Comparison of ENCODE assay signal across 10 cellular contexts in the genomic region with DNA sequence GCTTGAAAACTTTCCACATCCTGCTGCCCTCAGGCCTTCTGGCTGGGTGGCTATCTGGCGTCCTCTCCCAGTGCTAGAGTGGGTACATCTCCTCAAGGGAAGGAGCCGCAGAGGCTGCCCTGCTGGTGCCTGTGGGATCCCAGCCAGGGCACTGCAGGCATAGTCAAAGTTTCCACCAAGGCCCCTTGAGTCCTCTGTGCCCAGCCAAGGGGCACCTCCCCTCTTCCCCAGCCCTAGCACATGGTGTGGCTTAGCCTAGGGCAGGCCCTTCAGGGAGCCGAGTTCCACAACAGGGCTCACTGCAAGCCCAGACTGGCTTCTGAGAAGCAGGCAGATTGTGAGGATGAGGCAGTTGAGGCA.
DNase-seq lines count a peak whose midpoint lies in the region; ATAC-seq and TF ChIP-seq lines count a peak whose summit lies in the region.
"Had no signal": no experiment of that assay in that cellular context is flagged by ENCODE, and none has a peak within 500 bp of the region (broad histone marks: within the 10 kb centered on the region; RNA-seq: fewer than 3 reads in every experiment).

No MANE protein-coding gene starts in this region.

- POLR2A ChIA-PET in RWPE1 (lab: Yijun Ruan, JAX; ENCODE audit: low non-redundant PET) = interaction anchor here (2.1 kb wide), 1 partner anchor 8 kb away, joined by 7 read pairs; no protein-coding TSS in a partner anchor

- ATAC-seq in GM18517 (IDR thresholded peaks at IDR 0.05; ENCODE audit: unreplicated experiment) = no peak
- no peak for ATAC-seq in HG03565 (IDR thresholded peaks at IDR 0.05; ENCODE audit: unreplicated experiment)

- peaks cover 5% of the 10 kb centered on the region for H3K4me1 ChIP-seq in endodermal cell (ENCODE audit: control insufficient read depth, insufficient read depth, low read length)
- H3K4me1 ChIP-seq in transverse colon = peaks cover 24 to 52% (median 44%) of the 10 kb centered on the region in 4 donors

- H3K9me3 Mint-ChIP-seq in endodermal cell = no peaks in the 10 kb centered on the region

- H3K4me1 Mint-ChIP-seq in endodermal cell = peaks cover 7% of the 10 kb centered on the region

- H3K27me3 ChIP-seq in endodermal cell (ENCODE audit: control insufficient read depth, insufficient read depth, low read length, poor library complexity, severe bottlenecking) (no peaks in the 10 kb centered on the region), transverse colon (no peaks in the 10 kb centered on the region)

- DNase-seq in RWPE1 (ENCODE audit: low spot score) (peak; percentile 51), endodermal cell (no peak), mesenteric fat pad (ENCODE audit: low spot score) (peak; percentile 78), transverse colon (no peak)
- DNase-seq in activated effector memory CD4-positive, alpha-beta T cell treated with anti-CD3 and anti-CD28 coated beads, Interleukin-2, amount 50 U/mL, for 16 hours = no peak
- DNase-seq: NCI-H1105 treated with DMSO at 0.1 percent for 48 hours; NK-92 treated with Interleukin-12 subunit alpha and Interleukin-12 subunit beta, amount 100 ng/mL, for 24 hours; T-helper 9 cell had no signal

- no peak overlapping the region for H3K4me3 Mint-ChIP-seq in endodermal cell

- H3K36me3 Mint-ChIP-seq in endodermal cell (ENCODE audit: low read depth) = no peaks in the 10 kb centered on the region

- TF ChIP-seq CTCF in RWPE1 (conservative IDR thresholded peaks at IDR 0.05; ENCODE audit: low read depth) (no peak), endodermal cell (conservative IDR thresholded peaks at IDR 0.05) (no peak), transverse colon (IDR thresholded peaks at IDR 0.05) (no peak)

- H3K4me3 ChIP-seq in endodermal cell (ENCODE audit: low read length) = no peak overlapping the region
- no peak overlapping the region for H3K4me3 ChIP-seq in transverse colon

- 91 to 100% methylated on average over 2 to 3 of the region's 3 CpGs for WGBS in endodermal cell (ENCODE audit: insufficient coverage in 1 of 2, insufficient read length in 1 of 2), 2 experiments
- WGBS in transverse colon (ENCODE audit: low coverage in 1 of 2), 2 donors = 71% methylated on average over 3 of the region's 3 CpGs; no CpG with 5 or more reads in 1 of the 2 donors

- no peaks in the 10 kb centered on the region for H3K9me3 ChIP-seq in endodermal cell (ENCODE audit: control insufficient read depth, low read length)
- no peaks in the 10 kb centered on the region for H3K9me3 ChIP-seq in transverse colon

- no peak overlapping the region for H3K9ac ChIP-seq in endodermal cell (ENCODE audit: extremely low read depth, low read length, poor library complexity, severe bottlenecking)

- H3K27me3 Mint-ChIP-seq in endodermal cell (ENCODE audit: insufficient read depth) = no peaks in the 10 kb centered on the region

- CTCF ChIA-PET in RWPE1 (lab: Yijun Ruan, JAX) = interaction anchor here (1.0 to 1.7 kb wide), 4 partner anchors 13 to 91 kb away, joined by 3 to 12 read pairs (median 6); no protein-coding TSS in a partner anchor

- H3K36me3 ChIP-seq in endodermal cell (ENCODE audit: control insufficient read depth, insufficient read depth, low read length) (no peaks in the 10 kb centered on the region), transverse colon (no peaks in the 10 kb centered on the region)

- H3K27ac ChIP-seq in RWPE1 = peak overlapping the region; percentile 93
- peak overlapping the region; percentile 24 for H3K27ac ChIP-seq in endodermal cell (ENCODE audit: low read depth, low read length)
- peak overlapping the region in 3 of 4 donors; percentile 9 to 89 (median 86) for H3K27ac ChIP-seq in transverse colon

- no peak for TF ChIP-seq EP300 in transverse colon (IDR thresholded peaks at IDR 0.05; ENCODE audit: low read depth)

- in situ Hi-C loops in transverse colon (cut with MboI; ENCODE audit: low pct_ligation_motif_present in 1 of 4, low pct_unique_long_range_greater_than_20kb in 1 of 4, low sequenced_read_pairs in 3 of 4) = no loop called here

- H3K27ac Mint-ChIP-seq in endodermal cell = no peak overlapping the region

- no peak for TF ChIP-seq POLR2A in transverse colon (IDR thresholded peaks at IDR 0.05)

- intact Hi-C loops in transverse colon (cut with DNase I; ENCODE audit: low total_unique reads) = no loop called here

Comparison
In these comparisons a context has a peak if more than half of its experiments do, and no peak if none do; other contexts are left out.
1. DNase-seq: peak in RWPE1 (single experiment) and mesenteric fat pad (single experiment); none in endodermal cell (single experiment), transverse colon (single experiment) and activated effector memory CD4-positive, alpha-beta T cell treated with anti-CD3 and anti-CD28 coated beads, Interleukin-2, amount 50 U/mL, for 16 hours (single experiment).
2. H3K27ac ChIP-seq: peak in every context shown above with its lines; median percentile 93 in RWPE1; 86 in transverse colon; 24 in endodermal cell.